In the genomic region with DNA sequence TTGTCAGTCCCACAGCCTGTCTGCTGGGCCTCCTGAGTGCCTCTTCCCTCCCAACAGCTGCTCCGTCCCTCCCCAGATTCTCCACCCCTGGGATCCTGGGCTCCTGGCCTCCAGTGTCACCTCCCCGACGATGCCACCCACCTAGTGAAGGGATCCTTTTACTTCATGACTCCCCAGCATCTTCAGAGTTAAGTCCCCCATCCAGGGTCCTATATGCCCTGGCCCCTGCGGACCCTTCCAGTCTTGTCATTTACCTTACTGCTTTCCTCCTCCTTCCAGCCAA, we compare ENCODE assay signal across 12 cellular contexts. TPM values are rescaled to one million over a fixed set of nuclear protein-coding genes. Genes with fewer than 3 reads are reported as not detected.
DNase-seq lines count a peak whose midpoint lies in the region; ATAC-seq and TF ChIP-seq lines count a peak whose summit lies in the region.
"Had no signal": no experiment of that assay in that cellular context is flagged by ENCODE, and none has a peak within 500 bp of the region (broad histone marks: within the 10 kb centered on the region; RNA-seq: fewer than 3 reads in every experiment).

No MANE protein-coding gene starts in this region.

- H3K4me3 Mint-ChIP-seq in activated CD4-positive, alpha-beta T cell treated with anti-CD3 and anti-CD28 coated beads, Interleukin-2, amount 10 ng/mL, durations not matched to agents 7 days and 5 days, result no peak overlapping the region

- peaks cover 47% of the 10 kb centered on the region for H3K4me1 Mint-ChIP-seq in activated CD4-positive, alpha-beta T cell treated with anti-CD3 and anti-CD28 coated beads, Interleukin-2, amount 10 ng/mL, durations not matched to agents 7 days and 5 days

- CTCF ChIA-PET in activated CD4-positive, alpha-beta T cell treated with anti-CD3 and anti-CD28 coated beads, Interleukin-2, amount 10 ng/mL, durations not matched to agents 7 days and 5 days (lab: Charles Lee), result interaction anchor here (1.3 to 1.5 kb wide), 2 partner anchors 8 to 14 kb away, joined by 4 to 5 read pairs; a partner anchor contains a TSS

- H3K27me3 ChIP-seq in breast epithelium (no peaks in the 10 kb centered on the region), subcutaneous abdominal adipose tissue (ENCODE audit: control insufficient read depth in 5 of 5, insufficient read depth in 4 of 5, low read length in 5 of 5) (no peaks in the 10 kb centered on the region)

- no peak for DNase-seq in activated CD4-positive, alpha-beta T cell treated with anti-CD3 and anti-CD28 coated beads, Interleukin-2, amount 10 ng/mL, durations not matched to agents 7 days and 5 days
- DNase-seq in activated CD4-positive, alpha-beta T cell treated with anti-CD3 and anti-CD28 coated beads for 1 hour, result no peak
- DNase-seq in breast epithelium (ENCODE audit: low spot score in 2 of 2) (no peak), NCI-H2029 treated with DMSO at 0.1 percent for 48 hours (lab: John Stamatoyannopoulos, UW) (no peak)
- DNase-seq: activated effector memory CD4-positive, alpha-beta T cell treated with anti-CD3 and anti-CD28 coated beads, Interleukin-2, amount 50 U/mL, for 16 hours; effector CD8-positive, alpha-beta T cell; NCI-H2081 had no signal

- TF ChIP-seq POLR2A in breast epithelium (IDR thresholded peaks at IDR 0.05), result no peak

- peak overlapping the region; percentile 34 for H3K27ac Mint-ChIP-seq in activated CD4-positive, alpha-beta T cell treated with anti-CD3 and anti-CD28 coated beads, Interleukin-2, amount 10 ng/mL, durations not matched to agents 7 days and 5 days

- no peaks in the 10 kb centered on the region for H3K9me3 ChIP-seq in breast epithelium
- H3K9me3 ChIP-seq in mesodermal cell (ENCODE audit: control insufficient read depth, low read length), result no peaks in the 10 kb centered on the region
- H3K9me3 ChIP-seq in subcutaneous abdominal adipose tissue (ENCODE audit: control insufficient read depth in 5 of 5, low read length in 5 of 5), result no peaks in the 10 kb centered on the region

- no peaks in the 10 kb centered on the region for H3K27me3 Mint-ChIP-seq in activated CD4-positive, alpha-beta T cell treated with anti-CD3 and anti-CD28 coated beads, Interleukin-2, amount 10 ng/mL, durations not matched to agents 7 days and 5 days

- no peak for TF ChIP-seq CTCF in breast epithelium (IDR thresholded peaks at IDR 0.05)

- peaks cover 5% of the 10 kb centered on the region for H3K36me3 Mint-ChIP-seq in activated CD4-positive, alpha-beta T cell treated with anti-CD3 and anti-CD28 coated beads, Interleukin-2, amount 10 ng/mL, durations not matched to agents 7 days and 5 days (ENCODE audit: low read depth)

- intact Hi-C loops in breast epithelium (cut with DNase I; ENCODE audit: low total_unique reads), result no loop called here

- H3K9me3 Mint-ChIP-seq in activated CD4-positive, alpha-beta T cell treated with anti-CD3 and anti-CD28 coated beads, Interleukin-2, amount 10 ng/mL, durations not matched to agents 7 days and 5 days, result no peaks in the 10 kb centered on the region

- H3K36me3 ChIP-seq in breast epithelium (no peaks in the 10 kb centered on the region), mesodermal cell (ENCODE audit: control insufficient read depth, insufficient read depth, low read length) (peaks cover 11% of the 10 kb centered on the region), subcutaneous abdominal adipose tissue (ENCODE audit: control insufficient read depth in 5 of 5, insufficient read depth in 5 of 5, low read length in 5 of 5) (peaks cover 0 to 6% (median 4%) of the 10 kb centered on the region in 5 donors)

- H3K9ac ChIP-seq in subcutaneous abdominal adipose tissue (ENCODE audit: low read length in 5 of 5), result peak overlapping the region in 3 of 5 donors; percentile 14 to 60 (median 48)

- H3K4me3 ChIP-seq in breast epithelium (no peak overlapping the region), mesodermal cell (ENCODE audit: extremely low read depth, insufficient read depth, low read length, poor library complexity, severe bottlenecking) (no peak overlapping the region), subcutaneous abdominal adipose tissue (ENCODE audit: low read depth in 1 of 5, low read length in 5 of 5) (peak overlapping the region in 2 of 5 donors; percentile 19 to 36)

- H3K27ac ChIP-seq in breast epithelium, result peak overlapping the region; percentile 90 to 96
- peak overlapping the region; percentile 71 for H3K27ac ChIP-seq in mesodermal cell (ENCODE audit: low read depth, low read length, severe bottlenecking)
- peak overlapping the region; percentile 75 for H3K27ac ChIP-seq in subcutaneous abdominal adipose tissue (ENCODE audit: low read depth, low read length)
- H3K27ac ChIP-seq: VCaP had no signal

- ATAC-seq in GM19455 (IDR thresholded peaks at IDR 0.05; ENCODE audit: unreplicated experiment) (no peak), HG02759 (IDR thresholded peaks at IDR 0.05; ENCODE audit: unreplicated experiment) (no peak)

- peaks cover 2 to 13% of the 10 kb centered on the region in 2 donors for H3K4me1 ChIP-seq in breast epithelium
- H3K4me1 ChIP-seq in mesodermal cell (ENCODE audit: control insufficient read depth, insufficient read depth, low read length, poor library complexity, severe bottlenecking), result peaks cover 36% of the 10 kb centered on the region
- peaks cover 0 to 56% (median 32%) of the 10 kb centered on the region in 5 donors for H3K4me1 ChIP-seq in subcutaneous abdominal adipose tissue (ENCODE audit: control insufficient read depth in 5 of 5, insufficient read depth in 5 of 5, low read length in 5 of 5)

- POLR2A ChIA-PET in activated CD4-positive, alpha-beta T cell treated with anti-CD3 and anti-CD28 coated beads, Interleukin-2, amount 10 ng/mL, durations not matched to agents 7 days and 5 days (lab: Charles Lee), result no interaction called here

- WGBS in mesodermal cell (ENCODE audit: insufficient coverage in 2 of 2), 2 experiments, result 87 to 90% methylated on average over 3 to 4 of the region's 4 CpGs

RNA-seq across cellular contexts. Expression of a gene that starts 4.5 kb away (rescaled TPM):
- total RNA-seq in activated CD4-positive, alpha-beta T cell treated with anti-CD3 and anti-CD28 coated beads, Interleukin-2, amount 10 ng/mL, durations not matched to agents 7 days and 5 days, result under 1 TPM; 0.75 to 0.94 TPM
- total RNA-seq in breast epithelium, result 1 to 10 TPM; 2.7 to 9.1 (median 5.2) TPM
- 7.8 TPM for polyA plus RNA-seq in mesodermal cell (2013, experiment 1 of 2)
- polyA plus RNA-seq in mesodermal cell (2013, experiment 2 of 2), result 6.3 TPM

RNA-seq across cellular contexts. Expression of a gene that starts 8.1 kb away (rescaled TPM):
- total RNA-seq in activated CD4-positive, alpha-beta T cell treated with anti-CD3 and anti-CD28 coated beads, Interleukin-2, amount 10 ng/mL, durations not matched to agents 7 days and 5 days, result 1 to 10 TPM; 6.2 to 9.7 TPM
- total RNA-seq in breast epithelium, result 10 to 100 TPM; 10.4 to 25.3 (median 18.0) TPM
- 13.6 TPM for polyA plus RNA-seq in mesodermal cell (2013, experiment 1 of 2)
- polyA plus RNA-seq in mesodermal cell (2013, experiment 2 of 2), result 10.5 TPM

RNA-seq across cellular contexts. Expression of a gene that starts 26.5 kb away (rescaled TPM):
- total RNA-seq in activated CD4-positive, alpha-beta T cell treated with anti-CD3 and anti-CD28 coated beads, Interleukin-2, amount 10 ng/mL, durations not matched to agents 7 days and 5 days, result 10 to 100 TPM; 10.6 to 10.9 TPM
- 10 to 100 TPM; 17.3 to 28.1 (median 25.2) TPM for total RNA-seq in breast epithelium
- polyA plus RNA-seq in mesodermal cell (2013, experiment 1 of 2), result 32.6 TPM
- 30.0 TPM for polyA plus RNA-seq in mesodermal cell (2013, experiment 2 of 2)

RNA-seq across cellular contexts. Expression of a gene that starts 27.7 kb away (rescaled TPM):
- total RNA-seq in activated CD4-positive, alpha-beta T cell treated with anti-CD3 and anti-CD28 coated beads, Interleukin-2, amount 10 ng/mL, durations not matched to agents 7 days and 5 days, result not detected
- under 1 TPM in 2 of 3 donors, not detected in 1; 0.16 to 0.33 TPM for total RNA-seq in breast epithelium
- 0.18 TPM for polyA plus RNA-seq in mesodermal cell (2013, experiment 1 of 2)
- polyA plus RNA-seq in mesodermal cell (2013, experiment 2 of 2), result not detected

RNA-seq across cellular contexts. Expression of a gene that starts 47.9 kb away (rescaled TPM):
- 10 to 100 TPM; 18.5 to 20.0 TPM for total RNA-seq in activated CD4-positive, alpha-beta T cell treated with anti-CD3 and anti-CD28 coated beads, Interleukin-2, amount 10 ng/mL, durations not matched to agents 7 days and 5 days
- total RNA-seq in breast epithelium, result 100 to 1,000 TPM; 206 to 322 (median 284) TPM
- polyA plus RNA-seq in mesodermal cell (2013, experiment 1 of 2), result 27.1 TPM
- polyA plus RNA-seq in mesodermal cell (2013, experiment 2 of 2), result 24.0 TPM
